Comparison of ENCODE assay signal across 1 cellular context in the genomic region with DNA sequence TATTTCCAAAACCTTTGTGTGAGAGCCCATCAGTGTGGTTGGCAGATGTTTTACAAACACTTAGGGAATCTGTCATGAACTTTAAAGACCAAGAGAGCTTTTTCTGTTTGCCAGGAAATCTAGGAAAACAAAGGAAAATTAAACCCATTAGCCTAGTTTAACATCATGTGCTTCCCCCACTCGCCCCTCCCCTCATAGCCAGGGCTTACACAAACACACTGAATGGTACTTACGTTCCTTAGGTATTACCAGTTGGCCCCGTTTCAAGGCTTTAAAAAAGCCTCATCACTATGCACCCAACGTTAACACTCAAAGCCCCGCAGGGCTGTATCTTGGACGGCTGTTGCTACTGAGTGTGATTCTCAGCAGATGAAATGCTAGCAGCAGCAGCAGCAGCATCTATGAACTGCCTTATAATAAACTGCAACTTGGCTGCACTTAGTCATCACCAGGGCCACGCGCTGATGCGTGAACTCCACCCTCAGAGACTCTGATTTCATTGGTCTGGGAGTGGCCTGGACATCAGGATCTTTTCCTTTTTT.
TF ChIP-seq lines count a peak whose summit lies in the region.

No MANE protein-coding gene starts in this region.

TF ChIP-seq in IMR-90, 13 proteins besides CTCF, POLR2A, EP300 and RAD21:
- TF ChIP-seq USF2 (IDR thresholded peaks at IDR 0.05; ENCODE audit: low read depth, low read length) (peak; percentile 18; the same call in 1 of the 2 replicates), RCOR1 (IDR thresholded peaks at IDR 0.05; ENCODE audit: insufficient replicate concordance, low read length) (no peak), SMC3 (IDR thresholded peaks at IDR 0.05; ENCODE audit: low read depth, low read length) (no peak; the same call in 1 of the 2 replicates), ELK1 (IDR thresholded peaks at IDR 0.05; ENCODE audit: borderline replicate concordance, low read depth, low read length) (no peak), MAFK (IDR thresholded peaks at IDR 0.05; ENCODE audit: low read depth, low read length) (no peak; the same call in 1 of the 2 replicates), MAZ (IDR thresholded peaks at IDR 0.05; ENCODE audit: borderline replicate concordance, low read depth, low read length) (no peak), CHD1 (IDR thresholded peaks at IDR 0.05; ENCODE audit: low read depth, low read length) (no peak), RFX5 (IDR thresholded peaks at IDR 0.05; ENCODE audit: low read depth, low read length) (no peak), CEBPB (IDR thresholded peaks at IDR 0.05; ENCODE audit: low read depth, low read length) (peak; percentile 3; the same call in 1 of the 2 replicates), NFE2L2 (IDR thresholded peaks at IDR 0.05; ENCODE audit: low read depth, low read length) (peak; percentile 49; the same call in 1 of the 2 replicates), MXI1 (IDR thresholded peaks at IDR 0.05; ENCODE audit: borderline replicate concordance, low read depth, low read length) (no peak), FOS (IDR thresholded peaks at IDR 0.05; ENCODE audit: low read depth, low read length) (peak; percentile 47; the same call in 1 of the 2 replicates), BHLHE40 (IDR thresholded peaks at IDR 0.05; ENCODE audit: low read depth, low read length) (no peak)
